Comparison of ENCODE assay signal across 5 cellular contexts in the genomic region with DNA sequence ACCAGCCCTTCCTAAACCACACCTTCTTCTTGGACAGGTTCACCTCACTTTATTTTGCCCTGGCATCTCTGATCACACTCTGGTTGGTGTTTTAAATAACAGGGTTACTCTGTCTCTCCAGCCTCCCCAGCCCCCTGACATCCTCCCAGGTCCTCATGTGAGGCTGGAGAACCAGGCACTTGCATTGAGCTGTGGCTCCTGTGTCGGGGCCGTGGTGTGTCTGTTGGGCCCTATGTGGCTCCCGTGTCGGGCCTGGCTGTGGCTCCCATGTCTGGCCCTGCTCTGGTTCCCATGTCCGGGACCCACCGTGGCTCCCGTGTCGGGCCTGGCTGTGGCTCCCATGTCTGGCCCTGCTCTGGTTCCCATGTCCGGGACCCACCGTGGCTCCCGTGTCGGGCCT.
A peak's percentile ranks its signal among the peaks of the same experiment; 100 is the strongest.
DNase-seq lines count a peak whose midpoint lies in the region; ATAC-seq and TF ChIP-seq lines count a peak whose summit lies in the region.
"Not testable (repeated sequence)": the region's sequence is repeated elsewhere in the genome, so short reads cannot be mapped to it uniquely, and the experiment has no call there.

No MANE protein-coding gene starts in this region.

- H3K4me1 Mint-ChIP-seq in T-helper 17 cell = not testable (repeated sequence)

- peak overlapping the region; percentile 36 for H3K4me3 Mint-ChIP-seq in T-helper 17 cell

- H3K36me3 ChIP-seq in BLaER1, sigmoid colon, uterus: not testable (repeated sequence)

- not testable (repeated sequence) for TF ChIP-seq CTCF in sigmoid colon (IDR thresholded peaks at IDR 0.05); uterus (IDR thresholded peaks at IDR 0.05)

- peaks cover 10% of the 10 kb centered on the region for H3K27me3 Mint-ChIP-seq in T-helper 17 cell

- TF ChIP-seq EP300 in sigmoid colon (IDR thresholded peaks at IDR 0.05) = not testable (repeated sequence)

- H3K27me3 ChIP-seq in BLaER1, sigmoid colon, uterus: not testable (repeated sequence)

- peaks cover 30% of the 10 kb centered on the region for H3K9me3 ChIP-seq in BLaER1
- not testable (repeated sequence) for H3K9me3 ChIP-seq in T-helper 17 cell (ENCODE audit: control insufficient read depth, low read length, poor library complexity, severe bottlenecking); sigmoid colon; uterus

- H3K4me2 ChIP-seq in BLaER1 = peak overlapping the region; percentile 75

- H3K4me3 ChIP-seq in BLaER1, sigmoid colon, uterus: not testable (repeated sequence)

- WGBS in sigmoid colon, 2 donors = 91 to 94% methylated on average over 12 of the region's 12 CpGs

- intact Hi-C loops in sigmoid colon (cut with DNase I); uterus (cut with DNase I; ENCODE audit: low total_unique reads): not testable (repeated sequence)

- ATAC-seq in T-helper 17 cell = not testable (repeated sequence)
- peak; percentile 9 for ATAC-seq in esophagus mucosa

- H3K27ac ChIP-seq in BLaER1, sigmoid colon: not testable (repeated sequence)
- H3K27ac ChIP-seq in uterus = peak overlapping the region; percentile 82 to 84

- not testable (repeated sequence) for H3K27ac Mint-ChIP-seq in T-helper 17 cell

- TF ChIP-seq POLR2A in sigmoid colon (IDR thresholded peaks at IDR 0.05); uterus (IDR thresholded peaks at IDR 0.05): not testable (repeated sequence)

- not testable (repeated sequence) for H4K20me1 ChIP-seq in BLaER1

- not testable (repeated sequence) for H3K36me3 Mint-ChIP-seq in T-helper 17 cell (ENCODE audit: low read depth)

- DNase-seq in T-helper 17 cell, uterus: not testable (repeated sequence)
- peak; percentile 52 for DNase-seq in sigmoid colon

- not testable (repeated sequence) for H3K9ac ChIP-seq in BLaER1

- peaks cover 53% of the 10 kb centered on the region for H3K4me1 ChIP-seq in BLaER1
- H3K4me1 ChIP-seq in sigmoid colon, uterus: not testable (repeated sequence)
